Comparison of ENCODE assay signal across 9 cellular contexts in genomic region chr17:6654816-6655731, GRCh38.
DNase-seq lines count a peak whose midpoint lies in the region; ATAC-seq and TF ChIP-seq lines count a peak whose summit lies in the region.
"Had no signal": no experiment of that assay in that cellular context is flagged by ENCODE, and none has a peak within 500 bp of the region (broad histone marks: within the 10 kb centered on the region; RNA-seq: fewer than 3 reads in every experiment).

No MANE protein-coding gene starts in this region.

- peak overlapping the region; percentile 81 for H3K4me3 Mint-ChIP-seq in nephron progenitor cell

- peaks cover 78% of the 10 kb centered on the region for H3K27me3 Mint-ChIP-seq in nephron progenitor cell (ENCODE audit: low read depth, poor library complexity)

- no peak for TF ChIP-seq CTCF in nephron progenitor cell (IDR thresholded peaks at IDR 0.05)

- H3K9me3 ChIP-seq in ES-I3 (ENCODE audit: control insufficient read depth, insufficient read depth, low read length): no peaks in the 10 kb centered on the region
- H3K9me3 ChIP-seq in duodenal mucosa (ENCODE audit: control insufficient read depth in 1 of 2, low read length in 2 of 2): no peaks in the 10 kb centered on the region

- H3K4me1 ChIP-seq in ES-I3 (ENCODE audit: insufficient read depth, low read length): no peaks in the 10 kb centered on the region; the same call in 1 of the 2 replicates
- peaks cover 41 to 42% of the 10 kb centered on the region in 2 donors for H3K4me1 ChIP-seq in duodenal mucosa (ENCODE audit: control insufficient read depth in 1 of 2, insufficient read depth in 2 of 2, low read length in 2 of 2)

- H3K9ac ChIP-seq in ES-I3 (ENCODE audit: low read depth, low read length): peak overlapping the region; percentile 54
- H3K9ac ChIP-seq in duodenal mucosa (ENCODE audit: low read depth in 1 of 2, low read length in 2 of 2): peak overlapping the region in 1 of 2 donors; percentile 25

- peaks cover 3% of the 10 kb centered on the region for H3K9me3 Mint-ChIP-seq in nephron progenitor cell

- H3K36me3 ChIP-seq in ES-I3 (ENCODE audit: insufficient read depth, low read length) (no peaks in the 10 kb centered on the region), duodenal mucosa (ENCODE audit: control insufficient read depth in 1 of 2, insufficient read depth in 2 of 2, low read length in 2 of 2) (no peaks in the 10 kb centered on the region)

- peak overlapping the region; percentile 53 to 60 for H3K4me3 ChIP-seq in duodenal mucosa (ENCODE audit: low read depth in 1 of 2, low read length in 2 of 2)

- H3K4me1 Mint-ChIP-seq in nephron progenitor cell: peaks cover 62% of the 10 kb centered on the region

- H3K27me3 ChIP-seq in duodenal mucosa (ENCODE audit: control insufficient read depth in 1 of 2, insufficient read depth in 2 of 2, low read length in 2 of 2): peaks cover 11 to 14% of the 10 kb centered on the region in 2 donors

- H3K36me3 Mint-ChIP-seq in nephron progenitor cell (ENCODE audit: low read depth): no peaks in the 10 kb centered on the region

- H3K27ac ChIP-seq in duodenal mucosa (ENCODE audit: low read depth, low read length): no peak overlapping the region

- DNase-seq in NCI-H2196 treated with DMSO at 0.1 percent for 48 hours (lab: John Stamatoyannopoulos, UW; ENCODE audit: unreplicated experiment): peak; percentile 27
- peak; percentile 63 for DNase-seq in nephron progenitor cell
- no peak for DNase-seq in NOMO-1 treated with DMSO at 0.1 percent for 48 hours (lab: John Stamatoyannopoulos, UW; ENCODE audit: unreplicated experiment)
- DNase-seq: erythroblast had no signal

- ATAC-seq in GM21737 (IDR thresholded peaks at IDR 0.05; ENCODE audit: unreplicated experiment) (no peak), HG03460 (IDR thresholded peaks at IDR 0.05; ENCODE audit: unreplicated experiment) (no peak), HG03432 (IDR thresholded peaks at IDR 0.05; ENCODE audit: unreplicated experiment) (no peak)

- no peak overlapping the region for H3K27ac Mint-ChIP-seq in nephron progenitor cell
